In the genomic region with DNA sequence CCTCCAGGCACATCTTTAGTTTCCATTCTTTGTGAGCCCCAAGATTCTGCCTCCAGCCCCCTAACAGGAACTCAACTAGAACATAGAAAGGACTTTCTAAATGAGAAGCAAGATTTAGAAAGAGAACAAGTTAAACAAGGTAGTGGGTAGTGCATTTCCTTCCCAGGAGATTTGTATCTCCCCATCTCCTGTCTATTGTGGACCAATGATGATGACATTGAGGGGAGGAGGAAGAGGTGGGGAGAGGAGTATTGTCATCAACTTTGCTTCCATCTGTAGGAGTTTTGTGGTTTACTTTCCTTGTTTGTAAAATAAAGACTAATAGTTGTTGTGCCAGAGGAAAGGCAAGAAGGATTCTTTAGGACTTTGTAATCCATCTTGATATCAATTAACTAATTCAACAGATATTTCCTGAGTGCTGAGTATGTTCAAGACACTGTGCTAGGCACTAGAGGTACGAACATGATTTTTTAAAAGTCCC, we compare ENCODE assay signal across 26 cellular contexts.
"Had no signal": no experiment of that assay in that cellular context is flagged by ENCODE, and none has a peak within 500 bp of the region (broad histone marks: within the 10 kb centered on the region; RNA-seq: fewer than 3 reads in every experiment).

No MANE protein-coding gene starts in this region.

- H3K4me3 Mint-ChIP-seq: memory B cell; naive thymus-derived CD4-positive, alpha-beta T cell; natural killer cell treated with Interleukin-12 subunit alpha and Interleukin-12 subunit beta and Interleukin-15 and Interleukin-18, amount 100 ng/mL, for 72 hours; neural progenitor cell; stimulated activated memory B cell treated with anti-CD40 and anti-IgM and Interleukin-4, amounts not matched to agents 10 μg/mL and 1 μg/mL and 100 μg/mL, for 72 hours; stimulated activated naive CD8-positive, alpha-beta T cell treated with anti-CD3 and anti-CD28 coated beads, Interleukin-15, amount 100 ng/mL, for 72 hours had no signal

- H3K4me1 Mint-ChIP-seq: memory B cell; naive thymus-derived CD4-positive, alpha-beta T cell; stimulated activated memory B cell treated with anti-CD40 and anti-IgM and Interleukin-4, amounts not matched to agents 10 μg/mL and 1 μg/mL and 100 μg/mL, for 72 hours; stimulated activated naive CD8-positive, alpha-beta T cell treated with anti-CD3 and anti-CD28 coated beads, Interleukin-15, amount 100 ng/mL, for 72 hours had no signal

- H3K27me3 Mint-ChIP-seq: progenitor cell of endocrine pancreas had no signal

- H3K27ac ChIP-seq: left ventricle myocardium inferior, neural progenitor cell, neutrophil, ovary, right atrium auricular region, right lobe of liver, tibial nerve, vagina had no signal

- H3K27ac Mint-ChIP-seq: memory B cell; naive thymus-derived CD4-positive, alpha-beta T cell; natural killer cell treated with Interleukin-12 subunit alpha and Interleukin-12 subunit beta and Interleukin-15 and Interleukin-18, amount 100 ng/mL, for 72 hours; neural progenitor cell; progenitor cell of endocrine pancreas; stimulated activated memory B cell treated with anti-CD40 and anti-IgM and Interleukin-4, amounts not matched to agents 10 μg/mL and 1 μg/mL and 100 μg/mL, for 72 hours; stimulated activated naive CD8-positive, alpha-beta T cell treated with anti-CD3 and anti-CD28 coated beads, Interleukin-15, amount 100 ng/mL, for 72 hours had no signal

- ATAC-seq: mucosa of descending colon; naive thymus-derived CD4-positive, alpha-beta T cell; natural killer cell treated with Interleukin-12 subunit alpha and Interleukin-12 subunit beta and Interleukin-15 and Interleukin-18, amount 100 ng/mL, for 72 hours; right lobe of liver; stimulated activated memory B cell treated with anti-CD40 and anti-IgM and Interleukin-4, amounts not matched to agents 10 μg/mL and 1 μg/mL and 100 μg/mL, for 72 hours; stimulated activated naive CD8-positive, alpha-beta T cell treated with anti-CD3 and anti-CD28 coated beads, Interleukin-15, amount 100 ng/mL, for 72 hours had no signal

- H3K9me3 Mint-ChIP-seq: natural killer cell treated with Interleukin-12 subunit alpha and Interleukin-12 subunit beta and Interleukin-15 and Interleukin-18, amount 100 ng/mL, for 72 hours; stimulated activated naive CD8-positive, alpha-beta T cell treated with anti-CD3 and anti-CD28 coated beads, Interleukin-15, amount 100 ng/mL, for 72 hours had no signal

- H3K4me1 ChIP-seq: right atrium auricular region, right lobe of liver, tibial nerve, vagina had no signal

- H3K4me3 ChIP-seq: left ventricle myocardium inferior, lung, mucosa of descending colon, neural progenitor cell, ovary, right atrium auricular region, right lobe of liver, smooth muscle cell, tibial nerve, upper lobe of left lung, vagina had no signal

- H3K36me3 Mint-ChIP-seq: memory B cell; natural killer cell treated with Interleukin-12 subunit alpha and Interleukin-12 subunit beta and Interleukin-15 and Interleukin-18, amount 100 ng/mL, for 72 hours; stimulated activated memory B cell treated with anti-CD40 and anti-IgM and Interleukin-4, amounts not matched to agents 10 μg/mL and 1 μg/mL and 100 μg/mL, for 72 hours had no signal

- H3K36me3 ChIP-seq: neural progenitor cell, neutrophil, ovary, right atrium auricular region, right lobe of liver, upper lobe of left lung, vagina had no signal

- DNase-seq: left ventricle myocardium inferior; midbrain; mucosa of descending colon; naive thymus-derived CD4-positive, alpha-beta T cell; occipital lobe; ovary; right lobe of liver; stimulated activated CD4-positive, alpha-beta T cell treated with anti-CD3 and anti-CD28 coated beads, Interleukin-1b, Interleukin-23, amount 100 ng/mL, for 48 hours; stimulated activated CD4-positive, alpha-beta T cell treated with anti-CD3 and anti-CD28 coated beads, Interleukin-2, amount 100 ng/mL, for 48 hours; stimulated activated CD4-positive, alpha-beta T cell treated with anti-CD3 and anti-CD28 coated beads, Interleukin-4, amount 100 ng/mL, for 4 hours; stimulated activated CD8-positive, alpha-beta memory T cell treated with anti-CD3 and anti-CD28 coated beads, Interleukin-4, amount 100 ng/mL, for 48 hours; stimulated activated naive CD4-positive, alpha-beta T cell treated with Interleukin-2 at 50 U/mL for 16 hours; stimulated activated naive CD8-positive, alpha-beta T cell treated with anti-CD3 and anti-CD28 coated beads, Interleukin-15, amount 100 ng/mL, for 72 hours; substantia nigra; upper lobe of left lung had no signal

- H3K9me3 ChIP-seq: mucosa of descending colon, neutrophil, right lobe of liver, vagina had no signal

- H3K27me3 ChIP-seq: neural progenitor cell, neutrophil, ovary, right atrium auricular region, right lobe of liver, tibial nerve, upper lobe of left lung, vagina had no signal
